1 cellular context compared by ENCODE assay signal in genomic region chrX:39866229-39866628, GRCh38.
TF ChIP-seq lines count a peak whose summit lies in the region.

No MANE protein-coding gene starts in this region.

TF ChIP-seq in HEK293, 187 proteins besides CTCF, POLR2A, EP300 and RAD21 (continued from another document):
- TF ChIP-seq ZNF398 (tag by site-specific recombination; IDR thresholded peaks at IDR 0.05) (peak; percentile 63), PRDM10 (tag by site-specific recombination; IDR thresholded peaks at IDR 0.05) (peak; percentile 34; the same call in 1 of the 2 replicates), ZNF26 (tag by site-specific recombination; IDR thresholded peaks at IDR 0.05) (no peak), EGR2 (tag by site-specific recombination; IDR thresholded peaks at IDR 0.05; ENCODE audit: low read depth) (peak; percentile 78), ZNF670 (tag by site-specific recombination; IDR thresholded peaks at IDR 0.05; ENCODE audit: low read depth) (no peak)
